13 cellular contexts compared by ENCODE assay signal in the genomic region with DNA sequence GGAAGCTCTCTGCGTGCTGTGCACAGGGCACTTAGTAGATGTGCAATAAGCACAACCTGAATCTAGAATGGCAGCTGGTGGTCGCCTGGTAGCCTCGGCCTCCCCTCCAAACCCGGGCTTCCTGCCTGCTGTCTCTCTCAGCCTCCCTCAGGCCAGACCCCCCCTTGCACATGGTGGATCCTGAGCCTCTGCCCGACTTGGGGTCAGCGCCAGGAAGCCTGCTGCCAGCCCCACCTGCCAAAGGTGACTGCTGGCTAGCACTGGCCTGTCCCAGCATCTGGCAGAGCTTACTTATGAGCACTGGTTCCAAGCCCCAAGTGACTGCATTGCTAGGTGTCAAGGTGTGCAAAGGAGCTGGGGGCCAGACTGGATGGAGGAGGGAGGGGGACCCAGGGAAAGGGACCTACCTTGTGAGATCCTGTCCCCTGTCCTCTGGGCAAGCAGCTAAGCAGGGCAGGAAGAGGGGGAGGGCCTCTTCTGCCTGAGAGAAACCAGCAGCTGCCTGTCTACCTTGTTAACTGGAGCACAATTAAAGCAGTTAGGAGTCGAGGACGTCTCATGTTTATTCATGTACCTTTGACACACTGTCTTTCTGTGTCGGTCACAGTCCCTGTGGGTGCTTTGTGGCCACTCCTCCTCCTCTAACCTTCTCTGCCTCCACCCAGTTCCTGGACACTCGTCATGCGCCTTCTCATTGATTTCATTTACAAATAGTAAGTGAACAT.
DNase-seq lines count a peak whose midpoint lies in the region; ATAC-seq and TF ChIP-seq lines count a peak whose summit lies in the region.
"Had no signal": no experiment of that assay in that cellular context is flagged by ENCODE, and none has a peak within 500 bp of the region (broad histone marks: within the 10 kb centered on the region; RNA-seq: fewer than 3 reads in every experiment).

No MANE protein-coding gene starts in this region.

- H3K79me2 ChIP-seq in PC-3 (ENCODE audit: low read length): no peaks in the 10 kb centered on the region
- H3K79me2 ChIP-seq: parathyroid adenoma had no signal

- H3K27me3 ChIP-seq in PC-3 (ENCODE audit: low read length): peaks cover 80% of the 10 kb centered on the region

- DNase-seq in DMS153 (lab: John Stamatoyannopoulos, UW) (peak; percentile 84), NCI-H2029 (lab: John Stamatoyannopoulos, UW) (peak; percentile 87), PC-3 (no peak), medulla oblongata (ENCODE audit: extremely low spot score) (peak; percentile 28), T-helper 2 cell (no peak)
- DNase-seq: activated T-cell treated with anti-CD3 and anti-CD28 coated beads, Interleukin-2, amount 50 U/mL, for 48 hours; T-cell; trophoblast cell had no signal

- ATAC-seq in PC-3 (peak; percentile 45), HG02938 (IDR thresholded peaks at IDR 0.05; ENCODE audit: unreplicated experiment) (no peak), GM18873 (IDR thresholded peaks at IDR 0.05; ENCODE audit: low FRiP score, unreplicated experiment) (no peak), GM21529 (IDR thresholded peaks at IDR 0.05; ENCODE audit: unreplicated experiment) (no peak)
- ATAC-seq: T-cell had no signal

- no peak overlapping the region for H3K27ac ChIP-seq in PC-3 (ENCODE audit: low read length)
- H3K27ac ChIP-seq: coronary artery, parathyroid adenoma had no signal

- no peaks in the 10 kb centered on the region for H3K4me1 ChIP-seq in PC-3 (ENCODE audit: insufficient read depth, low read length)
- H3K4me1 ChIP-seq: parathyroid adenoma had no signal

- no peaks in the 10 kb centered on the region for H3F3A ChIP-seq in PC-3 (ENCODE audit: low read length, unreplicated experiment)

- H2AFZ ChIP-seq in PC-3 (ENCODE audit: low read length): no peak overlapping the region
- H2AFZ ChIP-seq: parathyroid adenoma had no signal

- CTCF ChIA-PET in PC-3 (lab: Charles Lee): no interaction called here

- POLR2A ChIA-PET in PC-3 (lab: Charles Lee; ENCODE audit: unreplicated experiment): no interaction called here

- no peak overlapping the region for H3K9ac ChIP-seq in PC-3 (ENCODE audit: low read length)
- H3K9ac ChIP-seq: parathyroid adenoma had no signal

- H3K9me3 ChIP-seq in PC-3 (ENCODE audit: low read length): no peaks in the 10 kb centered on the region

- H3K9me2 ChIP-seq in PC-3 (replicated peaks; ENCODE audit: low read length): no peaks in the 10 kb centered on the region

- intact Hi-C loops in PC-3 (cut with micrococcal nuclease): no loop called here

- no peak for TF ChIP-seq CTCF in PC-3 (conservative IDR thresholded peaks at IDR 0.05; ENCODE audit: low read depth, low read length)

- BruUV-seq in PC-3 (replicated peaks; lab: Mats Ljungman, UMichigan): no TSS peak

- no peak overlapping the region for H3K4me3 ChIP-seq in PC-3 (ENCODE audit: low read length)
- H3K4me3 ChIP-seq: coronary artery had no signal

- H3K36me3 ChIP-seq in PC-3 (ENCODE audit: low read depth, low read length): no peaks in the 10 kb centered on the region

- no peaks in the 10 kb centered on the region for H4K20me1 ChIP-seq in PC-3 (ENCODE audit: low read length)

- H3K4me2 ChIP-seq in PC-3 (ENCODE audit: low read length): no peak overlapping the region

Comparison
In these comparisons a context has a peak if more than half of its experiments do, and no peak if none do; other contexts are left out.
1. DNase-seq: peak in DMS153 (single experiment), NCI-H2029 (single experiment) and medulla oblongata (single experiment); none in PC-3 (single experiment) and T-helper 2 cell (0 of 5).